17 cellular contexts compared by ENCODE assay signal in the genomic region with DNA sequence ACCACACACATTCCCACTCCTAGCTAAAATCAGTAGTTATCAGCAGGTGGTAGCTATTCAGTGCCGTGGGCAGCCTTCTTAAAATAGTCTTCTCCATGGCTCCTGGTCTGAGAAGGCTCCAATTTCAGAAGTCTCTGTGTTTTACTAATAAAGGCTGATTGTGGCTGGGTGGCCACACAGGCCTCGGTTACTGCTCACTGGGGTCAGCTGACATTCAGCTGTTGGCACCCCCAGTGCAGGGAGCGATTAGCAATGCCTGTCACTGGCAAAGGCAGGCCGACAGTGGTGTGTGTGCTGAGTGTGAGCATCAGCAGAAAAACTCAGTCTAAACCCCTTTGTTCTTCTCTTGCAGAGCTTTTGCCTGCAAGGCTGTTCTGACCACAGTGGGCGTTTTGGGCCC. TPM values are rescaled to one million over a fixed set of nuclear protein-coding genes. Genes with fewer than 3 reads are reported as not detected.
DNase-seq lines count a peak whose midpoint lies in the region; ATAC-seq and TF ChIP-seq lines count a peak whose summit lies in the region.
"Had no signal": no experiment of that assay in that cellular context is flagged by ENCODE, and none has a peak within 500 bp of the region (broad histone marks: within the 10 kb centered on the region; RNA-seq: fewer than 3 reads in every experiment).

No MANE protein-coding gene starts in this region.

- no peaks in the 10 kb centered on the region for H3K79me1 ChIP-seq in mesendoderm (ENCODE audit: low read length)

- H3K4ac ChIP-seq in mesendoderm (ENCODE audit: low read depth, low read length): no peak overlapping the region

- no peaks in the 10 kb centered on the region for H3K36me3 Mint-ChIP-seq in natural killer cell

- no peak for TF ChIP-seq CTCF in ascending aorta (IDR thresholded peaks at IDR 0.05)
- no peak for TF ChIP-seq CTCF in natural killer cell (IDR thresholded peaks at IDR 0.05)

- H3K27ac ChIP-seq in cingulate gyrus (ENCODE audit: low read depth, low read length) (peak overlapping the region; percentile 47), mesendoderm (ENCODE audit: low read depth, low read length) (peak overlapping the region; percentile 41), ascending aorta (no peak overlapping the region)

- in situ Hi-C loops in SK-MEL-5 (cut with HindIII; ENCODE audit: low pct_unique_long_range_greater_than_20kb, low sequenced_read_pairs): no loop called here

- no peak overlapping the region for H3K4me3 Mint-ChIP-seq in natural killer cell
- H3K4me3 Mint-ChIP-seq: CD8-positive, alpha-beta T cell had no signal

- H3K27me3 Mint-ChIP-seq in natural killer cell (ENCODE audit: low read depth in 2 of 2): peaks cover 0 to 4% of the 10 kb centered on the region in 2 donors

- no peak overlapping the region for H3K18ac ChIP-seq in mesendoderm (ENCODE audit: low read length)

- no peak overlapping the region for H3K4me2 ChIP-seq in mesendoderm (ENCODE audit: low read length)

- H2BK120ac ChIP-seq in mesendoderm (ENCODE audit: low read depth, low read length): no peak overlapping the region

- intact Hi-C loops in ascending aorta (cut with DNase I): no loop called here
- intact Hi-C loops in natural killer cell (cut with micrococcal nuclease): no loop called here

- peaks cover 0 to 13% of the 10 kb centered on the region in 2 donors for H3K4me1 Mint-ChIP-seq in natural killer cell

- no peak for ATAC-seq in natural killer cell

- no peak overlapping the region for H2AK5ac ChIP-seq in mesendoderm (ENCODE audit: low read length)

- H3K4me3 ChIP-seq in mesendoderm (ENCODE audit: low read length) (no peak overlapping the region), ascending aorta (no peak overlapping the region)

- H2BK5ac ChIP-seq in mesendoderm (ENCODE audit: low read length): no peak overlapping the region

- no CpG with 5 or more reads among the region's 5 CpGs for WGBS in mesendoderm (ENCODE audit: extremely low coverage, insufficient coverage, low lambda C conversion rate)

- H3K9me3 ChIP-seq in ascending aorta: no peaks in the 10 kb centered on the region

- H3K56ac ChIP-seq in mesendoderm (ENCODE audit: low read length): no peak overlapping the region

- no peak overlapping the region for H3K9ac ChIP-seq in mesendoderm (ENCODE audit: low read length)

- H3K27me3 ChIP-seq in mesendoderm (ENCODE audit: insufficient read depth, low read length, poor library complexity): no peaks in the 10 kb centered on the region
- no peaks in the 10 kb centered on the region for H3K27me3 ChIP-seq in ascending aorta

- H4K5ac ChIP-seq in mesendoderm (ENCODE audit: low read length): no peak overlapping the region

- H3K4me1 ChIP-seq in mesendoderm (ENCODE audit: control insufficient read depth, low read depth, low read length) (no peaks in the 10 kb centered on the region), ascending aorta (no peaks in the 10 kb centered on the region)

- H3K36me3 ChIP-seq in mesendoderm (ENCODE audit: control insufficient read depth, insufficient read depth, low read length) (no peaks in the 10 kb centered on the region), ascending aorta (peaks cover 25 to 51% of the 10 kb centered on the region in 2 donors)

- H3K23ac ChIP-seq in mesendoderm (ENCODE audit: low read length): no peak overlapping the region

- H3K9me3 Mint-ChIP-seq in natural killer cell: peaks cover 0 to 2% of the 10 kb centered on the region in 2 donors
- H3K9me3 Mint-ChIP-seq: CD8-positive, alpha-beta T cell had no signal

- no peak overlapping the region for H3K27ac Mint-ChIP-seq in natural killer cell
- H3K27ac Mint-ChIP-seq: CD8-positive, alpha-beta T cell had no signal

- H3K79me2 ChIP-seq in mesendoderm (ENCODE audit: control insufficient read depth, insufficient read depth, low read length): no peaks in the 10 kb centered on the region

- no peak overlapping the region for H2BK15ac ChIP-seq in mesendoderm (replicated peaks; ENCODE audit: low read depth)

- DNase-seq in SK-MEL-5 (ENCODE audit: low read depth, low spot score) (peak; percentile 94), mesendoderm (peak; percentile 81), ascending aorta (ENCODE audit: low spot score in 2 of 2) (no peak), natural killer cell (no peak), HPDE6-E6E7 (ENCODE audit: extremely low spot score) (no peak), NCI-H146 treated with DMSO at 0.1 percent for 48 hours (lab: John Stamatoyannopoulos, UW; ENCODE audit: unreplicated experiment) (no peak)
- DNase-seq: CD8-positive, alpha-beta T cell; NCI-H1436; NCI-H2081; NCI-H226; NCI-H526; NK-92 treated with Interleukin-12 subunit alpha and Interleukin-12 subunit beta, amount 100 ng/mL, for 24 hours; OCI-M1 had no signal

- no peak overlapping the region for H4K8ac ChIP-seq in mesendoderm (ENCODE audit: low read depth, low read length)

RNA-seq across cellular contexts. Expression of gene DBNDD1, which starts 16.6 kb away (rescaled TPM):
- 22.9 and 23.1 TPM in 2 replicates for total RNA-seq in SK-MEL-5 (2014; rRNA removed; shearing (Covaris generic))
- polyA plus RNA-seq in SK-MEL-5 (2015; cell fraction: cytosol; rRNA removed): 81.2 and 93.1 TPM in 2 replicates
- 22.1 and 22.3 TPM in 2 replicates for polyA plus RNA-seq in SK-MEL-5 (2015; cell fraction: nucleus; rRNA removed)
- polyA plus RNA-seq in mesendoderm (2013, experiment 1 of 2): 28.4 TPM
- 30.0 TPM for polyA plus RNA-seq in mesendoderm (2013, experiment 2 of 2)
- total RNA-seq in ascending aorta (2.7 TPM), natural killer cell (under 1 TPM in 1 of 3 donors, not detected in 2; 0.20 TPM)

RNA-seq across cellular contexts. Expression of gene PRDM7, which starts 41.2 kb away (rescaled TPM):
- 4.1 and 6.2 TPM in 2 replicates for total RNA-seq in SK-MEL-5 (2014; rRNA removed; shearing (Covaris generic))
- 0.80 and 1.8 TPM in 2 replicates for polyA plus RNA-seq in SK-MEL-5 (2015; cell fraction: cytosol; rRNA removed)
- polyA plus RNA-seq in SK-MEL-5 (2015; cell fraction: nucleus; rRNA removed): 13.8 and 16.0 TPM in 2 replicates
- not detected for polyA plus RNA-seq in mesendoderm (2013, experiment 1 of 2)
- not detected for polyA plus RNA-seq in mesendoderm (2013, experiment 2 of 2)
- total RNA-seq in ascending aorta: not detected
- not detected for total RNA-seq in natural killer cell
- total RNA-seq: CD8-positive, alpha-beta T cell; Daoy had no signal
- polyA plus RNA-seq: AG04450, BJ had no signal

Comparison
In these comparisons a context has a peak if more than half of its experiments do, and no peak if none do; other contexts are left out.
1. DNase-seq: peak in SK-MEL-5 (single experiment) and mesendoderm (single experiment); none in ascending aorta (0 of 2), natural killer cell (single experiment), HPDE6-E6E7 (single experiment) and NCI-H146 treated with DMSO at 0.1 percent for 48 hours (single experiment).
2. H3K27ac ChIP-seq: peak in cingulate gyrus (single experiment) and mesendoderm (single experiment); none in ascending aorta (0 of 2).